Comparison of ENCODE assay signal across 9 cellular contexts in genomic region chr4:48483006-48483776, GRCh38. TPM values are rescaled to one million over a fixed set of nuclear protein-coding genes. Genes with fewer than 3 reads are reported as not detected.
DNase-seq lines count a peak whose midpoint lies in the region; TF ChIP-seq lines count a peak whose summit lies in the region.
"Had no signal": no experiment of that assay in that cellular context is flagged by ENCODE, and none has a peak within 500 bp of the region (broad histone marks: within the 10 kb centered on the region; RNA-seq: fewer than 3 reads in every experiment).

Gene SLC10A4, plus strand, starts transcription at chr4:48483343. Its CDS starts 219 bp downstream, at chr4:48483562.

- H3K27ac ChIP-seq in HL-60 (replicated peaks) (no peak within 1 kb of the TSS), VCaP (peak within 1 kb of the TSS; percentile 39; the same call in 1 of the 2 replicates), spleen (no peak within 1 kb of the TSS)
- H3K27ac ChIP-seq: epithelial cell of prostate had no signal

- DNase-seq in CMK (ENCODE audit: low read depth): peak; percentile 36
- no peak for DNase-seq in HL-60 (ENCODE audit: low read depth in 1 of 2, low spot score in 1 of 2)
- peak; percentile 73 for DNase-seq in glutamatergic neuron
- peak; percentile 74 for DNase-seq in spleen
- DNase-seq in HPDE6-E6E7 (ENCODE audit: extremely low spot score): no peak
- no peak for DNase-seq in putamen (ENCODE audit: low spot score)
- DNase-seq in NCI-H1048 (lab: John Stamatoyannopoulos, UW): no peak

- H3K36me3 ChIP-seq in spleen: no peaks in the 10 kb centered on the region

- H3K4me3 ChIP-seq in HL-60 (replicated peaks; ENCODE audit: insufficient read depth, low read length): peak within 1 kb of the TSS; percentile 17; the same call in 1 of the 2 replicates
- H3K4me3 ChIP-seq in spleen: peak within 1 kb of the TSS; percentile 17 to 67 (median 29)

- peaks cover 3% of the 10 kb centered on the region for H3K9me3 Mint-ChIP-seq in glutamatergic neuron (ENCODE audit: unreplicated experiment)

- no peak for TF ChIP-seq POLR2A in spleen (IDR thresholded peaks at IDR 0.05)

- peaks cover 18% of the 10 kb centered on the region for H3K36me3 Mint-ChIP-seq in glutamatergic neuron (ENCODE audit: unreplicated experiment)

- no peak for TF ChIP-seq CTCF in HL-60 (IDR thresholded peaks at IDR 0.05; ENCODE audit: insufficient read depth, low read length)
- TF ChIP-seq CTCF in VCaP (conservative IDR thresholded peaks at IDR 0.05): no peak
- TF ChIP-seq CTCF in glutamatergic neuron (IDR thresholded peaks at IDR 0.05; ENCODE audit: partially characterized antibody, unreplicated experiment): no peak
- TF ChIP-seq CTCF in spleen (IDR thresholded peaks at IDR 0.05 in 8 of 11, conservative IDR thresholded peaks at IDR 0.05 in 3 of 11): no peak

- no peaks in the 10 kb centered on the region for H3K4me1 Mint-ChIP-seq in glutamatergic neuron (ENCODE audit: low read depth, unreplicated experiment)

- H3K27me3 ChIP-seq in HL-60 (ENCODE audit: insufficient read depth, poor library complexity, severe bottlenecking) (peaks cover 44% of the 10 kb centered on the region), spleen (replicated peaks in 1 of 7) (peaks cover 0 to 84% (median 68%) of the 10 kb centered on the region in 7 donors)

- intact Hi-C loops in spleen (cut with DNase I; ENCODE audit: low total_unique reads): no loop called here

- peak within 1 kb of the TSS; percentile 81 for H3K4me3 Mint-ChIP-seq in glutamatergic neuron (ENCODE audit: unreplicated experiment)

- H3K9me3 ChIP-seq in spleen: no peaks in the 10 kb centered on the region

- peak within 1 kb of the TSS; percentile 52 for H3K27ac Mint-ChIP-seq in glutamatergic neuron (ENCODE audit: unreplicated experiment)

- H3K27me3 Mint-ChIP-seq in glutamatergic neuron (ENCODE audit: unreplicated experiment): peaks cover 21% of the 10 kb centered on the region

- WGBS in spleen, 5 donors: 2 to 6% (median 4%) methylated on average over 51 to 85 of the region's 85 CpGs

- H3K4me1 ChIP-seq in spleen: peaks cover 8 to 20% (median 15%) of the 10 kb centered on the region in 6 donors

RNA-seq across cellular contexts. Expression of gene SLC10A4, which starts in this region (rescaled TPM):
- total RNA-seq in glutamatergic neuron (ENCODE audit: unreplicated experiment): 7.1 TPM
- total RNA-seq in spleen: under 1 TPM in 2 of 7 donors, not detected in 5; 0.27 to 0.32 TPM
- polyA plus RNA-seq in spleen: under 1 TPM; 0.08 to 0.20 (median 0.13) TPM

Comparison
In these comparisons a context has a peak if more than half of its experiments do, and no peak if none do; other contexts are left out.
1. Peak in DNase-seq and H3K4me3 ChIP-seq in spleen; RNA of the gene not detected or under 1 TPM.
2. DNase-seq: peak in CMK (single experiment) and glutamatergic neuron (single experiment); none in HL-60 (0 of 2), HPDE6-E6E7 (single experiment), putamen (single experiment) and NCI-H1048 (single experiment).